16 cellular contexts compared by ENCODE assay signal in the genomic region with DNA sequence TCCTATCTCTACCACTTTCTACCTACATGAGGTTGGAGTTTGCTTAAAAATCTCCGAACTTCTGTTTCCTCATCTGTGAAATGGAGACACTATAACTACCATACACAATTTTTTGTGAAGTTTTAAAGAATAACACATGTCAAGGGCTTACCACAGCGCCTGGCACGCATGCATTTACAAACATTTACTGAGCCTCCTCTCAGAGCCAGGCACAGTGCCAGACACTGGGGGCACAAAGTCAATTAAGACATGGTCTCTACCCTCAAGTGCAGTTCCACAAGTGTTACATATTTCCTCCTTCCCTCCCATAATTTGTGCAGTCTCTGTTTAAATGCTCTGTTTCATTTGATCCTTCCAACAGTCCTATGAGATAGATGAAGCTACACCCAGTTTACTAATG.
"Had no signal": no experiment of that assay in that cellular context is flagged by ENCODE, and none has a peak within 500 bp of the region (broad histone marks: within the 10 kb centered on the region; RNA-seq: fewer than 3 reads in every experiment).

No MANE protein-coding gene starts in this region.

- H3K27me3 ChIP-seq: pancreas, right atrium auricular region, spleen, upper lobe of left lung had no signal

- H3K4me1 ChIP-seq: right atrium auricular region, upper lobe of left lung had no signal

- H3K27ac ChIP-seq: thoracic aorta, upper lobe of left lung had no signal

- DNase-seq: activated CD4-positive, alpha-beta T cell treated with anti-CD3 and anti-CD28 coated beads, Interleukin-2, amount 10 ng/mL, durations not matched to agents 7 days and 5 days; activated CD8-positive, alpha-beta T cell treated with anti-CD3 and anti-CD28 coated beads, Interleukin-2, amount 10 ng/mL, durations not matched to agents 7 days and 5 days; aorta; effector memory CD4-positive, alpha-beta T cell; left cardiac atrium; nephron progenitor cell; pancreas; psoas muscle; spleen; stimulated activated CD4-positive, alpha-beta T cell treated with anti-CD3 and anti-CD28 coated beads, Interleukin-4, amount 100 ng/mL, for 1 hour; stimulated activated naive CD4-positive, alpha-beta T cell; upper lobe of left lung had no signal

- H3K9me3 ChIP-seq: pancreas, psoas muscle, right atrium auricular region, spleen, thoracic aorta, upper lobe of left lung had no signal

- H3K4me3 ChIP-seq: pancreas, right atrium auricular region, spleen, thoracic aorta, upper lobe of left lung had no signal

- ATAC-seq: activated CD4-positive, CD25-positive, alpha-beta regulatory T cell treated with anti-CD3 and anti-CD28 coated beads, Interleukin-2, amount 50 U/mL, for 24 hours; activated CD8-positive, alpha-beta T cell treated with anti-CD3 and anti-CD28 coated beads, Interleukin-2, amount 10 ng/mL, durations not matched to agents 7 days and 5 days; activated naive CD4-positive, alpha-beta T cell treated with anti-CD3 and anti-CD28 coated beads, Interleukin-2, amount 50 U/mL, for 72 hours; left cardiac atrium; pancreas had no signal

- H3K36me3 ChIP-seq: pancreas, right atrium auricular region, spleen, thoracic aorta, upper lobe of left lung had no signal
